ENCODE assay signal across 1 cellular context in the genomic region with DNA sequence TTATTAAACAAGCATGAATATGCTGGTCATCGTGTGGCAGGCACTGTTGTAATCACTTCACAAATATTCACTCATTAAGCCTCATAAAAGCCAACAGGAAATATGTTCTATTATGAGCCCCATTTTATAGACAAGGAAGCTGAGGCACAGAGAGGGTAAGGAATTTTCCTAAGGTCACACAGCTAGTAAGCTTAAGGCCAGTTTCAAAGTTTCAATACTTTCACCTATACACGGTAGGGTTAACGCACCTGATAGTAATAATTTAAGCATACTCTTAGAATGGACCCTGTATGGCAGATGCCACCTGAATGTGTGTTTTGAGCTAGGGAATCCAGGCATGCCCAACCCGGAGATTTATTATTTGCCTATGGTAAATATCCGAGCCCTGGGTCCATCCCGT.
TF ChIP-seq lines count a peak whose summit lies in the region.

No MANE protein-coding gene starts in this region.

TF ChIP-seq in HEK293, 187 proteins besides CTCF, POLR2A, EP300 and RAD21 (continued from another document):
- no peak for TF ChIP-seq ZNF639 (tag by site-specific recombination; IDR thresholded peaks at IDR 0.05)
- TF ChIP-seq ZBTB11 (tag by site-specific recombination; conservative IDR thresholded peaks at IDR 0.05; ENCODE audit: low read depth): no peak
